Comparison of ENCODE assay signal across 22 cellular contexts in genomic region chr14:85702937-85703336, GRCh38.
DNase-seq lines count a peak whose midpoint lies in the region; ATAC-seq and TF ChIP-seq lines count a peak whose summit lies in the region.
"Had no signal": no experiment of that assay in that cellular context is flagged by ENCODE, and none has a peak within 500 bp of the region (broad histone marks: within the 10 kb centered on the region; RNA-seq: fewer than 3 reads in every experiment).

No MANE protein-coding gene starts in this region.

- H3K36me3 Mint-ChIP-seq in MCF 10A (ENCODE audit: insufficient read depth, unreplicated experiment) (peaks cover 7% of the 10 kb centered on the region), immature natural killer cell (peaks cover 0 to 3% (median 0%) of the 10 kb centered on the region in 3 donors)

- H3K27ac Mint-ChIP-seq in MCF 10A (ENCODE audit: low read depth, unreplicated experiment) (no peak overlapping the region), immature natural killer cell (peak overlapping the region in 5 of 6 donors; percentile 24 to 90 (median 84))
- H3K27ac Mint-ChIP-seq: activated CD4-positive, alpha-beta T cell treated with anti-CD3 and anti-CD28 coated beads for 36 hours had no signal

- H3K27me3 Mint-ChIP-seq in MCF 10A (ENCODE audit: insufficient read depth, unreplicated experiment), result no peaks in the 10 kb centered on the region
- H3K27me3 Mint-ChIP-seq in immature natural killer cell (ENCODE audit: low read depth in 3 of 3), result peaks cover 0 to 9% (median 2%) of the 10 kb centered on the region in 3 donors
- H3K27me3 Mint-ChIP-seq: activated CD4-positive, alpha-beta T cell treated with anti-CD3 and anti-CD28 coated beads for 36 hours had no signal

- no peak overlapping the region for H3K4me3 Mint-ChIP-seq in MCF 10A (ENCODE audit: unreplicated experiment)
- peak overlapping the region in 1 of 5 donors; percentile 1 for H3K4me3 Mint-ChIP-seq in immature natural killer cell
- H3K4me3 Mint-ChIP-seq: activated CD4-positive, alpha-beta T cell treated with anti-CD3 and anti-CD28 coated beads for 36 hours; neural crest cell had no signal

- TF ChIP-seq CTCF in MCF 10A (IDR thresholded peaks at IDR 0.05; ENCODE audit: unreplicated experiment) (no peak), breast epithelium (IDR thresholded peaks at IDR 0.05) (no peak), choroid plexus epithelial cell (conservative IDR thresholded peaks at IDR 0.05; ENCODE audit: low read depth, low read length) (no peak)

- H3K9me3 Mint-ChIP-seq in MCF 10A (ENCODE audit: unreplicated experiment) (no peaks in the 10 kb centered on the region), immature natural killer cell (no peaks in the 10 kb centered on the region)

- no peaks in the 10 kb centered on the region for H3K4me1 ChIP-seq in breast epithelium
- H3K4me1 ChIP-seq: adrenal gland, heart left ventricle, transverse colon had no signal

- BruUV-seq in MCF 10A (replicated peaks; lab: Mats Ljungman, UMichigan), result no TSS peak

- POLR2A ChIA-PET in MCF 10A (lab: Yijun Ruan, JAX), result interaction anchor here (1.0 kb wide), 1 partner anchor 172 kb away, joined by 3 read pairs; no protein-coding TSS in a partner anchor

- ATAC-seq in GM21423 (IDR thresholded peaks at IDR 0.05; ENCODE audit: unreplicated experiment), result no peak
- ATAC-seq: activated CD4-positive, alpha-beta T cell treated with anti-CD3 and anti-CD28 coated beads for 36 hours had no signal

- no peak overlapping the region for H3K27ac ChIP-seq in breast epithelium
- H3K27ac ChIP-seq: 22Rv1, adrenal gland, C4-2B, heart left ventricle, transverse colon had no signal

- DNase-seq in MCF 10A (ENCODE audit: unreplicated experiment) (peak; percentile 34), breast epithelium (ENCODE audit: low spot score in 2 of 2) (no peak), choroid plexus epithelial cell (ENCODE audit: low read depth) (peak; percentile 80), immature natural killer cell (no peak), smooth muscle cell of the brain vasculature (ENCODE audit: low read depth, low spot score) (peak; percentile 9), GOT3 (lab: John Stamatoyannopoulos, UW) (no peak), NCI-H1105 treated with DMSO at 0.1 percent for 48 hours (lab: John Stamatoyannopoulos, UW) (no peak)
- DNase-seq: activated CD4-positive, alpha-beta T cell treated with anti-CD3 and anti-CD28 coated beads for 36 hours; activated effector memory CD4-positive, alpha-beta T cell treated with anti-CD3 and anti-CD28 coated beads, Interleukin-2, amount 50 U/mL, for 16 hours; adrenal gland; heart left ventricle; islet precursor cell; MG63; NCI-H2029 treated with DMSO at 0.1 percent for 48 hours; NCI-H446 treated with DMSO at 0.1 percent for 48 hours; retina; stimulated activated naive CD4-positive, alpha-beta T cell; transverse colon had no signal

- CTCF ChIA-PET in MCF 10A (lab: Yijun Ruan, JAX), result interaction anchor here (1.0 kb wide), 1 partner anchor 11 kb away, joined by 3 read pairs; no protein-coding TSS in a partner anchor

- no peak for TF ChIP-seq POLR2A in breast epithelium (IDR thresholded peaks at IDR 0.05)

- no peaks in the 10 kb centered on the region for H3K36me3 ChIP-seq in breast epithelium
- H3K36me3 ChIP-seq: adrenal gland, heart left ventricle, MG63, transverse colon had no signal

- H3K27me3 ChIP-seq in breast epithelium, result no peaks in the 10 kb centered on the region
- H3K27me3 ChIP-seq: adrenal gland, heart left ventricle, MG63, transverse colon had no signal

- intact Hi-C loops in MCF 10A (cut with micrococcal nuclease) (no loop called here), breast epithelium (cut with DNase I; ENCODE audit: low total_unique reads) (no loop called here)

- H3K4me1 Mint-ChIP-seq in MCF 10A (ENCODE audit: insufficient read depth, unreplicated experiment) (peaks cover 19% of the 10 kb centered on the region), immature natural killer cell (peaks cover 34 to 41% of the 10 kb centered on the region in 2 donors)
- H3K4me1 Mint-ChIP-seq: activated CD4-positive, alpha-beta T cell treated with anti-CD3 and anti-CD28 coated beads for 36 hours; neural crest cell had no signal

- no peak overlapping the region for H3K4me3 ChIP-seq in breast epithelium
- no peak overlapping the region for H3K4me3 ChIP-seq in choroid plexus epithelial cell (ENCODE audit: low read depth, low read length)
- H3K4me3 ChIP-seq: adrenal gland, heart left ventricle, MG63, transverse colon had no signal

- no peaks in the 10 kb centered on the region for H3K9me3 ChIP-seq in breast epithelium
- H3K9me3 ChIP-seq: adrenal gland, heart left ventricle, MG63 had no signal

Comparison
In these comparisons a context has a peak if more than half of its experiments do, and no peak if none do; other contexts are left out.
1. DNase-seq: peak in MCF 10A (single experiment), choroid plexus epithelial cell (single experiment) and smooth muscle cell of the brain vasculature (single experiment); none in breast epithelium (0 of 2), immature natural killer cell (0 of 3), GOT3 (single experiment) and NCI-H1105 treated with DMSO at 0.1 percent for 48 hours (single experiment).